36 cellular contexts compared by ENCODE assay signal in genomic region chr3:14624498-14624897, GRCh38. TPM values are rescaled to one million over a fixed set of nuclear protein-coding genes. Genes with fewer than 3 reads are reported as not detected.
"Had no signal": no experiment of that assay in that cellular context is flagged by ENCODE, and none has a peak within 500 bp of the region (broad histone marks: within the 10 kb centered on the region; RNA-seq: fewer than 3 reads in every experiment).

No MANE protein-coding gene starts in this region.

- H3K4me1 ChIP-seq: adrenal gland, colonic mucosa, esophagus squamous epithelium, gastroesophageal sphincter had no signal

- DNase-seq: activated CD4-positive, alpha-beta memory T cell treated with anti-CD3 and anti-CD28 coated beads, Interleukin-2, amount 10 ng/mL, durations not matched to agents 7 days and 5 days; activated CD4-positive, alpha-beta T cell treated with anti-CD3 and anti-CD28 coated beads for 4 hours; activated CD4-positive, alpha-beta T cell treated with anti-CD3 and anti-CD28 coated beads, Interleukin-2, amount 10 ng/mL, durations not matched to agents 7 days and 5 days; activated CD4-positive, alpha-beta T cell treated with anti-CD3 and anti-CD28 coated beads, Interleukin-2, amount 50 U/mL, for 4 hours; activated CD4-positive, CD25-positive, alpha-beta regulatory T cell; activated CD4-positive, CD25-positive, alpha-beta regulatory T cell treated with anti-CD3 and anti-CD28 coated beads, Interleukin-2, amount 50 U/mL, for 72 hours; activated CD8-positive, alpha-beta memory T cell treated with anti-CD3 and anti-CD28 coated beads, Interleukin-2, amount 50 U/mL, for 48 hours; activated gamma-delta T cell; activated naive CD4-positive, alpha-beta T cell; activated naive CD4-positive, alpha-beta T cell treated with anti-CD3 and anti-CD28 coated beads, Interleukin-2, amount 10 ng/mL, durations not matched to agents 7 days and 5 days; activated naive CD8-positive, alpha-beta T cell treated with anti-CD3 and anti-CD28 coated beads for 36 hours; activated naive CD8-positive, alpha-beta T cell treated with anti-CD3 and anti-CD28 coated beads, Interleukin-2, amount 50 U/mL, for 24 hours; activated T-cell treated with anti-CD3 and anti-CD28 coated beads for 4 hours; activated T-cell treated with anti-CD3 and anti-CD28 coated beads, Interleukin-2, amount 50 U/mL, for 24 hours; activated T-cell treated with anti-CD3 and anti-CD28 coated beads, Interleukin-2, amount 50 U/mL, for 72 hours; adrenal gland; amygdala; aorta; body of pancreas; central memory CD4-positive, alpha-beta T cell; cerebellar nuclear complex; colonic mucosa; effector CD8-positive, alpha-beta T cell; esophagus squamous epithelium; foreskin melanocyte; T-helper 1 cell; T-helper 17 cell; T1000 had no signal

- H3K36me3 ChIP-seq: adrenal gland, colonic mucosa, esophagus squamous epithelium, gastroesophageal sphincter had no signal

- H3K27me3 ChIP-seq: adrenal gland, body of pancreas, colonic mucosa had no signal

- FAIRE-seq: endothelial cell of umbilical vein had no signal

- H3K27ac ChIP-seq: adrenal gland, body of pancreas, colonic mucosa, epithelial cell of prostate, esophagus squamous epithelium, gastroesophageal sphincter had no signal

- H3K9me3 ChIP-seq: adrenal gland, body of pancreas, colonic mucosa had no signal

- H3K4me3 ChIP-seq: adrenal gland, body of pancreas, colonic mucosa, esophagus squamous epithelium, gastroesophageal sphincter had no signal

- H3K36me3 Mint-ChIP-seq: activated naive CD4-positive, alpha-beta T cell treated with anti-CD3 and anti-CD28 coated beads, Interleukin-2, amount 10 ng/mL, durations not matched to agents 7 days and 5 days; activated naive CD8-positive, alpha-beta T cell treated with anti-CD3 and anti-CD28 coated beads for 36 hours had no signal

- ATAC-seq: activated naive CD8-positive, alpha-beta T cell treated with anti-CD3 and anti-CD28 coated beads, Interleukin-2, amount 50 U/mL, for 24 hours; activated T-cell treated with anti-CD3 and anti-CD28 coated beads, Interleukin-2, amount 50 U/mL, for 72 hours; body of pancreas; gastroesophageal sphincter; T-helper 17 cell had no signal

- H3K9me3 Mint-ChIP-seq: activated CD4-positive, alpha-beta memory T cell treated with anti-CD3 and anti-CD28 coated beads, Interleukin-2, amount 10 ng/mL, durations not matched to agents 7 days and 5 days; activated CD4-positive, alpha-beta T cell treated with anti-CD3 and anti-CD28 coated beads, Interleukin-2, amount 10 ng/mL, durations not matched to agents 7 days and 5 days; activated naive CD4-positive, alpha-beta T cell treated with anti-CD3 and anti-CD28 coated beads, Interleukin-2, amount 10 ng/mL, durations not matched to agents 7 days and 5 days; activated naive CD8-positive, alpha-beta T cell treated with anti-CD3 and anti-CD28 coated beads for 36 hours; activated naive CD8-positive, alpha-beta T cell treated with anti-CD3 and anti-CD28 coated beads, Interleukin-2, amount 50 U/mL, for 24 hours; activated T-cell treated with anti-CD3 and anti-CD28 coated beads, Interleukin-2, amount 50 U/mL, for 24 hours; activated T-cell treated with anti-CD3 and anti-CD28 coated beads, Interleukin-2, amount 50 U/mL, for 72 hours; T-helper 2 cell treated with Interferon-gamma antibody and Interleukin-4, amounts not matched to agents 5 μg/mL and 100 μg/mL, for 36 hours had no signal

- H3K27ac Mint-ChIP-seq: activated CD4-positive, alpha-beta memory T cell treated with anti-CD3 and anti-CD28 coated beads, Interleukin-2, amount 10 ng/mL, durations not matched to agents 7 days and 5 days; activated CD4-positive, alpha-beta T cell treated with anti-CD3 and anti-CD28 coated beads, Interleukin-2, amount 10 ng/mL, durations not matched to agents 7 days and 5 days; activated naive CD4-positive, alpha-beta T cell treated with anti-CD3 and anti-CD28 coated beads, Interleukin-2, amount 10 ng/mL, durations not matched to agents 7 days and 5 days; activated naive CD8-positive, alpha-beta T cell treated with anti-CD3 and anti-CD28 coated beads for 36 hours; activated naive CD8-positive, alpha-beta T cell treated with anti-CD3 and anti-CD28 coated beads, Interleukin-2, amount 50 U/mL, for 24 hours; activated T-cell treated with anti-CD3 and anti-CD28 coated beads, Interleukin-2, amount 50 U/mL, for 24 hours; activated T-cell treated with anti-CD3 and anti-CD28 coated beads, Interleukin-2, amount 50 U/mL, for 72 hours; T-helper 17 cell; T-helper 2 cell treated with Interferon-gamma antibody and Interleukin-4, amounts not matched to agents 5 μg/mL and 100 μg/mL, for 36 hours had no signal

RNA-seq across cellular contexts. Expression of gene C3orf20, which starts 50.4 kb away (rescaled TPM):
- total RNA-seq: body of pancreas, dermis microvascular lymphatic vessel endothelial cell, endothelial cell of umbilical vein, esophagus squamous epithelium, fibroblast of lung, fibroblast of villous mesenchyme had no signal
- polyA plus RNA-seq: adrenal gland, aorta, endothelial cell of umbilical vein, esophagus, fibroblast of lung had no signal
